1 cellular context compared by ENCODE assay signal in the genomic region with DNA sequence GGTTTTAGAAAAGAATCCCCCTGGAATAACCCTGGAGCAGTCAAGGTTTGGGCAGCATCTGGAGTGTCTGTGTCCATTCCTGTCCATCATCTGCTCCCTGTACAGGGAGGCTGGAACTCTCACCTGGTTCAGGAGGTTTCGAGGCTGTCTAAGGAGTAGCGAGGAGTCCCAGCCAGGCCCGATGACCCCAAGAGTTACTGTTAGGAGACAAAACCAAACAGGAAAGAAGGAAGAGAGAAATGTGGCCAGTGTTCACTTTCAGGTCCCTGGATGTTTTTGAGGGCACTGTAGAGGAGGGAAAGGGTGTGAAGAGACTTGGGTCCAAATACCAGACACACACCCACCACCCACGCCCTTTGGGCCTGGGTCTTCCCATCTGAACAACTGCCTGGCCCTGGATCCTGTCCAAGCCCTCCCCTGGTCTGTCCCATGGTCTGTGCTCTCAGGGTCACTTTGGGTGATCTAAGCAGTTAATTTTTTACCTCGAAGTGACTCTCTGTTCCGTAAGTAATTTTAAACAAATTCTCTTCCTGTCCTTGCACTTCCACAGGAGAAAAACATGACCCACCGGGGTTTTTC.
A peak's percentile ranks its signal among the peaks of the same experiment; 100 is the strongest.
TF ChIP-seq lines count a peak whose summit lies in the region.

No MANE protein-coding gene starts in this region.

TF ChIP-seq in HepG2, 621 proteins besides CTCF, POLR2A, EP300 and RAD21 (continued from another document and continues in another):
- TF ChIP-seq, protein P1, sequence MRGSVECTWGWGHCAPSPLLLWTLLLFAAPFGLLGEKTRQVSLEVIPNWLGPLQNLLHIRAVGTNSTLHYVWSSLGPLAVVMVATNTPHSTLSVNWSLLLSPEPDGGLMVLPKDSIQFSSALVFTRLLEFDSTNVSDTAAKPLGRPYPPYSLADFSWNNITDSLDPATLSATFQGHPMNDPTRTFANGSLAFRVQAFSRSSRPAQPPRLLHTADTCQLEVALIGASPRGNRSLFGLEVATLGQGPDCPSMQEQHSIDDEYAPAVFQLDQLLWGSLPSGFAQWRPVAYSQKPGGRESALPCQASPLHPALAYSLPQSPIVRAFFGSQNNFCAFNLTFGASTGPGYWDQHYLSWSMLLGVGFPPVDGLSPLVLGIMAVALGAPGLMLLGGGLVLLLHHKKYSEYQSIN (CRISPR knock-in tag; IDR thresholded peaks at IDR 0.05; ENCODE audit: borderline replicate concordance): no peak
- no peak for TF ChIP-seq SP4 (CRISPR knock-in tag; IDR thresholded peaks at IDR 0.05)
- no peak for TF ChIP-seq ZBTB38 (CRISPR knock-in tag; IDR thresholded peaks at IDR 0.05)
- TF ChIP-seq, protein P2, sequence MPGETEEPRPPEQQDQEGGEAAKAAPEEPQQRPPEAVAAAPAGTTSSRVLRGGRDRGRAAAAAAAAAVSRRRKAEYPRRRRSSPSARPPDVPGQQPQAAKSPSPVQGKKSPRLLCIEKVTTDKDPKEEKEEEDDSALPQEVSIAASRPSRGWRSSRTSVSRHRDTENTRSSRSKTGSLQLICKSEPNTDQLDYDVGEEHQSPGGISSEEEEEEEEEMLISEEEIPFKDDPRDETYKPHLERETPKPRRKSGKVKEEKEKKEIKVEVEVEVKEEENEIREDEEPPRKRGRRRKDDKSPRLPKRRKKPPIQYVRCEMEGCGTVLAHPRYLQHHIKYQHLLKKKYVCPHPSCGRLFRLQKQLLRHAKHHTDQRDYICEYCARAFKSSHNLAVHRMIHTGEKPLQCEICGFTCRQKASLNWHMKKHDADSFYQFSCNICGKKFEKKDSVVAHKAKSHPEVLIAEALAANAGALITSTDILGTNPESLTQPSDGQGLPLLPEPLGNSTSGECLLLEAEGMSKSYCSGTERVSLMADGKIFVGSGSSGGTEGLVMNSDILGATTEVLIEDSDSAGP (CRISPR knock-in tag; IDR thresholded peaks at IDR 0.05; ENCODE audit: borderline replicate concordance): no peak
- TF ChIP-seq GATAD2A (CRISPR knock-in tag; IDR thresholded peaks at IDR 0.05): peak; percentile 80
- TF ChIP-seq PTBP1 (IDR thresholded peaks at IDR 0.05; ENCODE audit: low read depth, low read length, poor library complexity, severe bottlenecking): no peak
- TF ChIP-seq, protein P3, sequence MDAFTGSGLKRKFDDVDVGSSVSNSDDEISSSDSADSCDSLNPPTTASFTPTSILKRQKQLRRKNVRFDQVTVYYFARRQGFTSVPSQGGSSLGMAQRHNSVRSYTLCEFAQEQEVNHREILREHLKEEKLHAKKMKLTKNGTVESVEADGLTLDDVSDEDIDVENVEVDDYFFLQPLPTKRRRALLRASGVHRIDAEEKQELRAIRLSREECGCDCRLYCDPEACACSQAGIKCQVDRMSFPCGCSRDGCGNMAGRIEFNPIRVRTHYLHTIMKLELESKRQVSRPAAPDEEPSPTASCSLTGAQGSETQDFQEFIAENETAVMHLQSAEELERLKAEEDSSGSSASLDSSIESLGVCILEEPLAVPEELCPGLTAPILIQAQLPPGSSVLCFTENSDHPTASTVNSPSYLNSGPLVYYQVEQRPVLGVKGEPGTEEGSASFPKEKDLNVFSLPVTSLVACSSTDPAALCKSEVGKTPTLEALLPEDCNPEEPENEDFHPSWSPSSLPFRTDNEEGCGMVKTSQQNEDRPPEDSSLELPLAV (CRISPR knock-in tag; conservative IDR thresholded peaks at IDR 0.05; ENCODE audit: low read depth): no peak
- TF ChIP-seq, protein P4, sequence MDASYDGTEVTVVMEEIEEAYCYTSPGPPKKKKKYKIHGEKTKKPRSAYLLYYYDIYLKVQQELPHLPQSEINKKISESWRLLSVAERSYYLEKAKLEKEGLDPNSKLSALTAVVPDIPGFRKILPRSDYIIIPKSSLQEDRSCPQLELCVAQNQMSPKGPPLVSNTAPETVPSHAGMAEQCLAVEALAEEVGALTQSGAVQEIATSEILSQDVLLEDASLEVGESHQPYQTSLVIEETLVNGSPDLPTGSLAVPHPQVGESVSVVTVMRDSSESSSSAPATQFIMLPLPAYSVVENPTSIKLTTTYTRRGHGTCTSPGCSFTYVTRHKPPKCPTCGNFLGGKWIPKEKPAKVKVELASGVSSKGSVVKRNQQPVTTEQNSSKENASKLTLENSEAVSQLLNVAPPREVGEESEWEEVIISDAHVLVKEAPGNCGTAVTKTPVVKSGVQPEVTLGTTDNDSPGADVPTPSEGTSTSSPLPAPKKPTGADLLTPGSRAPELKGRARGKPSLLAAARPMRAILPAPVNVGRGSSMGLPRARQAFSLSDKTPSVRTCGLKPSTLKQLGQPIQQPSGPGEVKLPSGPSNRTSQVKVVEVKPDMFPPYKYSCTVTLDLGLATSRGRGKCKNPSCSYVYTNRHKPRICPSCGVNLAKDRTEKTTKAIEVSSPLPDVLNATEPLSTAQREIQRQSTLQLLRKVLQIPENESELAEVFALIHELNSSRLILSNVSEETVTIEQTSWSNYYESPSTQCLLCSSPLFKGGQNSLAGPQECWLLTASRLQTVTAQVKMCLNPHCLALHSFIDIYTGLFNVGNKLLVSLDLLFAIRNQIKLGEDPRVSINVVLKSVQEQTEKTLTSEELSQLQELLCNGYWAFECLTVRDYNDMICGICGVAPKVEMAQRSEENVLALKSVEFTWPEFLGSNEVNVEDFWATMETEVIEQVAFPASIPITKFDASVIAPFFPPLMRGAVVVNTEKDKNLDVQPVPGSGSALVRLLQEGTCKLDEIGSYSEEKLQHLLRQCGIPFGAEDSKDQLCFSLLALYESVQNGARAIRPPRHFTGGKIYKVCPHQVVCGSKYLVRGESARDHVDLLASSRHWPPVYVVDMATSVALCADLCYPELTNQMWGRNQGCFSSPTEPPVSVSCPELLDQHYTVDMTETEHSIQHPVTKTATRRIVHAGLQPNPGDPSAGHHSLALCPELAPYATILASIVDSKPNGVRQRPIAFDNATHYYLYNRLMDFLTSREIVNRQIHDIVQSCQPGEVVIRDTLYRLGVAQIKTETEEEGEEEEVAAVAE (CRISPR knock-in tag; IDR thresholded peaks at IDR 0.05; ENCODE audit: borderline replicate concordance): no peak
- TF ChIP-seq, protein P5, sequence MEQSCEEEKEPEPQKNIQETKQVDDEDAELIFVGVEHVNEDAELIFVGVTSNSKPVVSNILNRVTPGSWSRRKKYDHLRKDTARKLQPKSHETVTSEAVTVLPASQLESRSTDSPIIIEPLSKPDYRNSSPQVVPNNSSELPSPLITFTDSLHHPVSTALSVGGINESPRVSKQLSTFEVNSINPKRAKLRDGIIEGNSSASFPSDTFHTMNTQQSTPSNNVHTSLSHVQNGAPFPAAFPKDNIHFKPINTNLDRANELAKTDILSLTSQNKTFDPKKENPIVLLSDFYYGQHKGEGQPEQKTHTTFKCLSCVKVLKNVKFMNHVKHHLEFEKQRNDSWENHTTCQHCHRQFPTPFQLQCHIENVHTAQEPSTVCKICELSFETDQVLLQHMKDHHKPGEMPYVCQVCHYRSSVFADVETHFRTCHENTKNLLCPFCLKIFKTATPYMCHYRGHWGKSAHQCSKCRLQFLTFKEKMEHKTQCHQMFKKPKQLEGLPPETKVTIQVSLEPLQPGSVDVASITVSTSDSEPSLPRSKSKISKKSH (CRISPR knock-in tag; IDR thresholded peaks at IDR 0.05; ENCODE audit: borderline replicate concordance): no peak
- TF ChIP-seq ZNF772 (CRISPR knock-in tag; IDR thresholded peaks at IDR 0.05): no peak
- no peak for TF ChIP-seq ZBTB1 (CRISPR knock-in tag; IDR thresholded peaks at IDR 0.05; ENCODE audit: borderline replicate concordance)
- no peak for TF ChIP-seq CHD2 (IDR thresholded peaks at IDR 0.05; ENCODE audit: low read depth, low read length)
- TF ChIP-seq, protein P6, sequence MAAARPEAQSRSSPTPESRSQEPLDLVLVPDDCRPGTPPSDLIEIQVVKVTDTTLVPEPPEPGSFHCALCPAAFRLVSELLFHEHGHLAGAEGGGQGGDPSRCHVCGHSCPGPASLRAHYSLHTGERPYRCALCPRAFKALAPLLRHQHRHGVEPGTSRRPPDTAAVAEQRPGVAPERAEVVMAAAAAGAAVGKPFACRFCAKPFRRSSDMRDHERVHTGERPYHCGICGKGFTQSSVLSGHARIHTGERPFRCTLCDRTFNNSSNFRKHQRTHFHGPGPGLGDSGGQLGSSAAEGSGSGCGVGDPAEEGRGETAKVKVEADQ (CRISPR knock-in tag; IDR thresholded peaks at IDR 0.05; ENCODE audit: borderline replicate concordance): no peak
- peak; percentile 48; the same call in 1 of the 2 replicates for TF ChIP-seq ELF3 (CRISPR knock-in tag; IDR thresholded peaks at IDR 0.05)
- TF ChIP-seq FOXP1 (IDR thresholded peaks at IDR 0.05): no peak
- peak; percentile 24; the same call in 1 of the 2 replicates for TF ChIP-seq FOXP1 (CRISPR knock-in tag; IDR thresholded peaks at IDR 0.05)
- TF ChIP-seq JARID2 (CRISPR knock-in tag; IDR thresholded peaks at IDR 0.05; ENCODE audit: insufficient replicate concordance): no peak
- TF ChIP-seq, protein P7, sequence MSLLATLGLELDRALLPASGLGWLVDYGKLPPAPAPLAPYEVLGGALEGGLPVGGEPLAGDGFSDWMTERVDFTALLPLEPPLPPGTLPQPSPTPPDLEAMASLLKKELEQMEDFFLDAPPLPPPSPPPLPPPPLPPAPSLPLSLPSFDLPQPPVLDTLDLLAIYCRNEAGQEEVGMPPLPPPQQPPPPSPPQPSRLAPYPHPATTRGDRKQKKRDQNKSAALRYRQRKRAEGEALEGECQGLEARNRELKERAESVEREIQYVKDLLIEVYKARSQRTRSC (CRISPR knock-in tag; IDR thresholded peaks at IDR 0.05; ENCODE audit: low read depth): 0 out of 2 replicates have a peak, but pooled peaks have one; percentile 69
- TF ChIP-seq, protein P8, sequence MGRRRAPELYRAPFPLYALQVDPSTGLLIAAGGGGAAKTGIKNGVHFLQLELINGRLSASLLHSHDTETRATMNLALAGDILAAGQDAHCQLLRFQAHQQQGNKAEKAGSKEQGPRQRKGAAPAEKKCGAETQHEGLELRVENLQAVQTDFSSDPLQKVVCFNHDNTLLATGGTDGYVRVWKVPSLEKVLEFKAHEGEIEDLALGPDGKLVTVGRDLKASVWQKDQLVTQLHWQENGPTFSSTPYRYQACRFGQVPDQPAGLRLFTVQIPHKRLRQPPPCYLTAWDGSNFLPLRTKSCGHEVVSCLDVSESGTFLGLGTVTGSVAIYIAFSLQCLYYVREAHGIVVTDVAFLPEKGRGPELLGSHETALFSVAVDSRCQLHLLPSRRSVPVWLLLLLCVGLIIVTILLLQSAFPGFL (CRISPR knock-in tag; IDR thresholded peaks at IDR 0.05): no peak
- no peak for TF ChIP-seq MAFF (IDR thresholded peaks at IDR 0.05; ENCODE audit: low read depth, low read length)
- TF ChIP-seq ZFP62 (CRISPR knock-in tag; IDR thresholded peaks at IDR 0.05): no peak
- no peak for TF ChIP-seq ETV6 (CRISPR knock-in tag; conservative IDR thresholded peaks at IDR 0.05)
- no peak for TF ChIP-seq SIX4 (CRISPR knock-in tag; IDR thresholded peaks at IDR 0.05)
- no peak for TF ChIP-seq ZNF501 (CRISPR knock-in tag; IDR thresholded peaks at IDR 0.05)
- TF ChIP-seq, protein P9, sequence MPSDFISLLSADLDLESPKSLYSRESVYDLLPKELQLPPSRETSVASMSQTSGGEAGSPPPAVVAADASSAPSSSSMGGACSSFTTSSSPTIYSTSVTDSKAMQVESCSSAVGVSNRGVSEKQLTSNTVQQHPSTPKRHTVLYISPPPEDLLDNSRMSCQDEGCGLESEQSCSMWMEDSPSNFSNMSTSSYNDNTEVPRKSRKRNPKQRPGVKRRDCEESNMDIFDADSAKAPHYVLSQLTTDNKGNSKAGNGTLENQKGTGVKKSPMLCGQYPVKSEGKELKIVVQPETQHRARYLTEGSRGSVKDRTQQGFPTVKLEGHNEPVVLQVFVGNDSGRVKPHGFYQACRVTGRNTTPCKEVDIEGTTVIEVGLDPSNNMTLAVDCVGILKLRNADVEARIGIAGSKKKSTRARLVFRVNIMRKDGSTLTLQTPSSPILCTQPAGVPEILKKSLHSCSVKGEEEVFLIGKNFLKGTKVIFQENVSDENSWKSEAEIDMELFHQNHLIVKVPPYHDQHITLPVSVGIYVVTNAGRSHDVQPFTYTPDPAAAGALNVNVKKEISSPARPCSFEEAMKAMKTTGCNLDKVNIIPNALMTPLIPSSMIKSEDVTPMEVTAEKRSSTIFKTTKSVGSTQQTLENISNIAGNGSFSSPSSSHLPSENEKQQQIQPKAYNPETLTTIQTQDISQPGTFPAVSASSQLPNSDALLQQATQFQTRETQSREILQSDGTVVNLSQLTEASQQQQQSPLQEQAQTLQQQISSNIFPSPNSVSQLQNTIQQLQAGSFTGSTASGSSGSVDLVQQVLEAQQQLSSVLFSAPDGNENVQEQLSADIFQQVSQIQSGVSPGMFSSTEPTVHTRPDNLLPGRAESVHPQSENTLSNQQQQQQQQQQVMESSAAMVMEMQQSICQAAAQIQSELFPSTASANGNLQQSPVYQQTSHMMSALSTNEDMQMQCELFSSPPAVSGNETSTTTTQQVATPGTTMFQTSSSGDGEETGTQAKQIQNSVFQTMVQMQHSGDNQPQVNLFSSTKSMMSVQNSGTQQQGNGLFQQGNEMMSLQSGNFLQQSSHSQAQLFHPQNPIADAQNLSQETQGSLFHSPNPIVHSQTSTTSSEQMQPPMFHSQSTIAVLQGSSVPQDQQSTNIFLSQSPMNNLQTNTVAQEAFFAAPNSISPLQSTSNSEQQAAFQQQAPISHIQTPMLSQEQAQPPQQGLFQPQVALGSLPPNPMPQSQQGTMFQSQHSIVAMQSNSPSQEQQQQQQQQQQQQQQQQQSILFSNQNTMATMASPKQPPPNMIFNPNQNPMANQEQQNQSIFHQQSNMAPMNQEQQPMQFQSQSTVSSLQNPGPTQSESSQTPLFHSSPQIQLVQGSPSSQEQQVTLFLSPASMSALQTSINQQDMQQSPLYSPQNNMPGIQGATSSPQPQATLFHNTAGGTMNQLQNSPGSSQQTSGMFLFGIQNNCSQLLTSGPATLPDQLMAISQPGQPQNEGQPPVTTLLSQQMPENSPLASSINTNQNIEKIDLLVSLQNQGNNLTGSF (CRISPR knock-in tag; IDR thresholded peaks at IDR 0.05): no peak
- TF ChIP-seq ATAD3A (CRISPR knock-in tag; IDR thresholded peaks at IDR 0.05): no peak
- TF ChIP-seq NONO (IDR thresholded peaks at IDR 0.05): no peak
- TF ChIP-seq NONO (CRISPR knock-in tag; conservative IDR thresholded peaks at IDR 0.05): 0 out of 2 replicates have a peak, but pooled peaks have one; percentile 30
- TF ChIP-seq, protein P10, sequence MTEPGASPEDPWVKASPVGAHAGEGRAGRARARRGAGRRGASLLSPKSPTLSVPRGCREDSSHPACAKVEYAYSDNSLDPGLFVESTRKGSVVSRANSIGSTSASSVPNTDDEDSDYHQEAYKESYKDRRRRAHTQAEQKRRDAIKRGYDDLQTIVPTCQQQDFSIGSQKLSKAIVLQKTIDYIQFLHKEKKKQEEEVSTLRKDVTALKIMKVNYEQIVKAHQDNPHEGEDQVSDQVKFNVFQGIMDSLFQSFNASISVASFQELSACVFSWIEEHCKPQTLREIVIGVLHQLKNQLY (CRISPR knock-in tag; IDR thresholded peaks at IDR 0.05): no peak
- no peak for TF ChIP-seq ZNF549 (CRISPR knock-in tag; IDR thresholded peaks at IDR 0.05)
- no peak for TF ChIP-seq TCF7L2 (IDR thresholded peaks at IDR 0.05; ENCODE audit: low read depth, low read length)
- TF ChIP-seq, protein P11, sequence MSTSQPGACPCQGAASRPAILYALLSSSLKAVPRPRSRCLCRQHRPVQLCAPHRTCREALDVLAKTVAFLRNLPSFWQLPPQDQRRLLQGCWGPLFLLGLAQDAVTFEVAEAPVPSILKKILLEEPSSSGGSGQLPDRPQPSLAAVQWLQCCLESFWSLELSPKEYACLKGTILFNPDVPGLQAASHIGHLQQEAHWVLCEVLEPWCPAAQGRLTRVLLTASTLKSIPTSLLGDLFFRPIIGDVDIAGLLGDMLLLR (CRISPR knock-in tag; IDR thresholded peaks at IDR 0.05): no peak
- no peak for TF ChIP-seq ZSCAN20 (CRISPR knock-in tag; IDR thresholded peaks at IDR 0.05; ENCODE audit: borderline replicate concordance)
- peak; percentile 52 for TF ChIP-seq NR2F6 (IDR thresholded peaks at IDR 0.05)
- TF ChIP-seq NR2F6 (CRISPR knock-in tag; IDR thresholded peaks at IDR 0.05): peak; percentile 78
- no peak for TF ChIP-seq U2AF2 (IDR thresholded peaks at IDR 0.05; ENCODE audit: low read depth, low read length)
- no peak for TF ChIP-seq ZNF263 (CRISPR knock-in tag; IDR thresholded peaks at IDR 0.05)
